ENCODE assay signal across 27 cellular contexts in the genomic region with DNA sequence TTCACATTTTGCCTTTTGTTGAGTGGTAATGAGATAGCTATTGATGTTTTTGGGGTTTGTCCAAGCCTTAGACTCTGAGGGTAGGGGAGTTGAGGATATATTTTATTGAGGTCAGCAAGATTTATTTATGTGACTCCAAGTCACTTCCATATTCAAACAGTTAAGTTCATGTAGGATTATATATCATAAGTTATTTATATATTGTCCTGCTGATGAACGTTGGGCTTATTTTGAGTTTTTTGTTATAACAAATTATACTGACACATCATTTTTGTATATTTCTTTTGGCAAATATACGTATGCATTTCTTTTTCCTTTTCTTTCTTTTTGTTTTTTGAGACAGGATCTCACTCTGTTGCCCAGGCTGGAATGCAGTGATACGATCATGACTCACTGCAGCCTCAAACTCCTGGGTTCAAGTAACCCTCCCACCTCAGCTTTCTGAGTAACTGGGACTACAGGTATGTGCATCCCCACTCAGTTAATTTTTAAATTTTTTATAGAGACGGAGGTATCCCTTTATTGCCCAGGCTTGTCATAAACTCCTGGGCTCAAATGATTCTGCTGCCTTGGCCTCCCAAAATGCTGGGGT. TPM values are rescaled to one million over a fixed set of nuclear protein-coding genes. Genes with fewer than 3 reads are reported as not detected.
"Had no signal": no experiment of that assay in that cellular context is flagged by ENCODE, and none has a peak within 500 bp of the region (broad histone marks: within the 10 kb centered on the region; RNA-seq: fewer than 3 reads in every experiment).

No MANE protein-coding gene starts in this region.

- DNase-seq: activated CD4-positive, alpha-beta T cell treated with anti-CD3 and anti-CD28 coated beads for 48 hours; activated CD8-positive, alpha-beta T cell treated with anti-CD3 and anti-CD28 coated beads for 36 hours; activated gamma-delta T cell treated with Interleukin-2 at 50 U/mL for 16 hours; aorta; cerebellar nuclear complex; endodermal cell; esophagus squamous epithelium; foreskin fibroblast; kidney; left ventricle myocardium inferior; naive thymus-derived CD8-positive, alpha-beta T cell; posterior cingulate gyrus; sigmoid colon; spleen; stimulated activated CD4-positive, alpha-beta T cell treated with anti-CD3 and anti-CD28 coated beads, Interleukin-4, amount 100 ng/mL, for 1 hour; stimulated activated naive CD4-positive, alpha-beta T cell had no signal

- H3K4me1 Mint-ChIP-seq: activated naive CD4-positive, alpha-beta T cell treated with anti-CD3 and anti-CD28 coated beads, Interleukin-2, amount 50 U/mL, for 24 hours; endodermal cell; mesothelial cell of epicardium; neural progenitor cell had no signal

- H3K27ac ChIP-seq: coronary artery, esophagus squamous epithelium, left ventricle myocardium inferior, neural progenitor cell, sigmoid colon, spleen, thoracic aorta, vagina had no signal

- H3K4me2 ChIP-seq: neural progenitor cell had no signal

- H3K27ac Mint-ChIP-seq: activated CD8-positive, alpha-beta T cell treated with anti-CD3 and anti-CD28 coated beads for 36 hours; activated naive CD4-positive, alpha-beta T cell treated with anti-CD3 and anti-CD28 coated beads, Interleukin-2, amount 50 U/mL, for 24 hours; endodermal cell; mesothelial cell of epicardium; naive thymus-derived CD8-positive, alpha-beta T cell; neural progenitor cell; type B pancreatic cell had no signal

- H3K9me3 Mint-ChIP-seq: activated CD8-positive, alpha-beta T cell treated with anti-CD3 and anti-CD28 coated beads for 36 hours; endodermal cell; naive thymus-derived CD8-positive, alpha-beta T cell; neural progenitor cell; type B pancreatic cell had no signal

- H3K4me3 Mint-ChIP-seq: activated CD8-positive, alpha-beta T cell treated with anti-CD3 and anti-CD28 coated beads for 36 hours; activated naive CD4-positive, alpha-beta T cell treated with anti-CD3 and anti-CD28 coated beads, Interleukin-2, amount 50 U/mL, for 24 hours; endodermal cell; mesothelial cell of epicardium; naive thymus-derived CD8-positive, alpha-beta T cell; neural progenitor cell; type B pancreatic cell had no signal

- FAIRE-seq: kidney had no signal

- H3K4me1 ChIP-seq: esophagus squamous epithelium, left ventricle myocardium inferior, neural progenitor cell, sigmoid colon, spleen, vagina had no signal

- H3K36me3 Mint-ChIP-seq: mesothelial cell of epicardium; naive thymus-derived CD8-positive, alpha-beta T cell; neural progenitor cell; type B pancreatic cell had no signal

- H3K4me3 ChIP-seq: coronary artery, esophagus squamous epithelium, left ventricle myocardium inferior, neural progenitor cell, sigmoid colon, spleen, thoracic aorta, vagina had no signal

- H3K9me3 ChIP-seq: esophagus squamous epithelium, left ventricle myocardium inferior, sigmoid colon, spleen, thoracic aorta, vagina had no signal

- ATAC-seq: activated CD8-positive, alpha-beta T cell treated with anti-CD3 and anti-CD28 coated beads for 36 hours; naive thymus-derived CD8-positive, alpha-beta T cell had no signal

RNA-seq across cellular contexts. Expression of gene IL12B, which starts 23.5 kb away (rescaled TPM):
- total RNA-seq: activated CD8-positive, alpha-beta T cell treated with anti-CD3 and anti-CD28 coated beads for 36 hours; aorta; endodermal cell; esophagus squamous epithelium; kidney; left ventricle myocardium inferior; lung microvascular endothelial cell; mesothelial cell of epicardium; naive thymus-derived CD8-positive, alpha-beta T cell; omental fat pad; renal cortical epithelial cell; sigmoid colon; thoracic aorta; vagina had no signal
- polyA plus RNA-seq: adipose tissue; aorta; naive thymus-derived CD8-positive, alpha-beta T cell; sigmoid colon had no signal
